ENCODE assay signal across 1 cellular context in genomic region chr7:87154569-87154968, GRCh38.
TF ChIP-seq lines count a peak whose summit lies in the region.

No MANE protein-coding gene starts in this region.

TF ChIP-seq in WTC11, 78 proteins besides CTCF, POLR2A, EP300 and RAD21 (continued from another document):
- TF ChIP-seq ZNF532 (CRISPR knock-in tag; IDR thresholded peaks at IDR 0.05; ENCODE audit: borderline replicate concordance): no peak
- no peak for TF ChIP-seq NFATC4 (CRISPR knock-in tag; IDR thresholded peaks at IDR 0.05)
- TF ChIP-seq, protein P1, sequence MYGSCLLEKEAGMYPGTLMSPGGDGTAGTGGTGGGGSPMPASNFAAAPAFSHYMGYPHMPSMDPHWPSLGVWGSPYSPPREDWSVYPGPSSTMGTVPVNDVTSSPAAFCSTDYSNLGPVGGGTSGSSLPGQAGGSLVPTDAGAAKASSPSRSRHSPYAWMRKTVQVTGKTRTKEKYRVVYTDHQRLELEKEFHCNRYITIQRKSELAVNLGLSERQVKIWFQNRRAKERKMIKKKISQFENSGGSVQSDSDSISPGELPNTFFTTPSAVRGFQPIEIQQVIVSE (CRISPR knock-in tag; IDR thresholded peaks at IDR 0.05; ENCODE audit: borderline replicate concordance): no peak
- TF ChIP-seq NR2C2 (CRISPR knock-in tag; IDR thresholded peaks at IDR 0.05): no peak
- no peak for TF ChIP-seq E2F4 (CRISPR knock-in tag; IDR thresholded peaks at IDR 0.05; ENCODE audit: borderline replicate concordance, low read depth)
- TF ChIP-seq, protein P2, sequence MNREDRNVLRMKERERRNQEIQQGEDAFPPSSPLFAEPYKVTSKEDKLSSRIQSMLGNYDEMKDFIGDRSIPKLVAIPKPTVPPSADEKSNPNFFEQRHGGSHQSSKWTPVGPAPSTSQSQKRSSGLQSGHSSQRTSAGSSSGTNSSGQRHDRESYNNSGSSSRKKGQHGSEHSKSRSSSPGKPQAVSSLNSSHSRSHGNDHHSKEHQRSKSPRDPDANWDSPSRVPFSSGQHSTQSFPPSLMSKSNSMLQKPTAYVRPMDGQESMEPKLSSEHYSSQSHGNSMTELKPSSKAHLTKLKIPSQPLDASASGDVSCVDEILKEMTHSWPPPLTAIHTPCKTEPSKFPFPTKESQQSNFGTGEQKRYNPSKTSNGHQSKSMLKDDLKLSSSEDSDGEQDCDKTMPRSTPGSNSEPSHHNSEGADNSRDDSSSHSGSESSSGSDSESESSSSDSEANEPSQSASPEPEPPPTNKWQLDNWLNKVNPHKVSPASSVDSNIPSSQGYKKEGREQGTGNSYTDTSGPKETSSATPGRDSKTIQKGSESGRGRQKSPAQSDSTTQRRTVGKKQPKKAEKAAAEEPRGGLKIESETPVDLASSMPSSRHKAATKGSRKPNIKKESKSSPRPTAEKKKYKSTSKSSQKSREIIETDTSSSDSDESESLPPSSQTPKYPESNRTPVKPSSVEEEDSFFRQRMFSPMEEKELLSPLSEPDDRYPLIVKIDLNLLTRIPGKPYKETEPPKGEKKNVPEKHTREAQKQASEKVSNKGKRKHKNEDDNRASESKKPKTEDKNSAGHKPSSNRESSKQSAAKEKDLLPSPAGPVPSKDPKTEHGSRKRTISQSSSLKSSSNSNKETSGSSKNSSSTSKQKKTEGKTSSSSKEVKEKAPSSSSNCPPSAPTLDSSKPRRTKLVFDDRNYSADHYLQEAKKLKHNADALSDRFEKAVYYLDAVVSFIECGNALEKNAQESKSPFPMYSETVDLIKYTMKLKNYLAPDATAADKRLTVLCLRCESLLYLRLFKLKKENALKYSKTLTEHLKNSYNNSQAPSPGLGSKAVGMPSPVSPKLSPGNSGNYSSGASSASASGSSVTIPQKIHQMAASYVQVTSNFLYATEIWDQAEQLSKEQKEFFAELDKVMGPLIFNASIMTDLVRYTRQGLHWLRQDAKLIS (CRISPR knock-in tag; IDR thresholded peaks at IDR 0.05; ENCODE audit: borderline replicate concordance): no peak
- no peak for TF ChIP-seq MXD4 (CRISPR knock-in tag; IDR thresholded peaks at IDR 0.05; ENCODE audit: borderline replicate concordance)
- no peak for TF ChIP-seq TEAD4 (CRISPR knock-in tag; IDR thresholded peaks at IDR 0.05)
- no peak for TF ChIP-seq ZNF263 (CRISPR knock-in tag; IDR thresholded peaks at IDR 0.05; ENCODE audit: low read depth)
